2 cellular contexts compared by ENCODE assay signal in genomic region chrX:155857561-155857960, GRCh38.
TF ChIP-seq lines count a peak whose summit lies in the region.

No MANE protein-coding gene starts in this region.

TF ChIP-seq in IMR-90, 13 proteins besides CTCF, POLR2A, EP300 and RAD21 (continued from another document):
- TF ChIP-seq, protein P1, sequence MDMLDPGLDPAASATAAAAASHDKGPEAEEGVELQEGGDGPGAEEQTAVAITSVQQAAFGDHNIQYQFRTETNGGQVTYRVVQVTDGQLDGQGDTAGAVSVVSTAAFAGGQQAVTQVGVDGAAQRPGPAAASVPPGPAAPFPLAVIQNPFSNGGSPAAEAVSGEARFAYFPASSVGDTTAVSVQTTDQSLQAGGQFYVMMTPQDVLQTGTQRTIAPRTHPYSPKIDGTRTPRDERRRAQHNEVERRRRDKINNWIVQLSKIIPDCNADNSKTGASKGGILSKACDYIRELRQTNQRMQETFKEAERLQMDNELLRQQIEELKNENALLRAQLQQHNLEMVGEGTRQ (IDR thresholded peaks at IDR 0.05; ENCODE audit: low read depth, low read length) = no peak
- TF ChIP-seq MAZ (IDR thresholded peaks at IDR 0.05; ENCODE audit: borderline replicate concordance, low read depth, low read length) (no peak), CHD1 (IDR thresholded peaks at IDR 0.05; ENCODE audit: low read depth, low read length) (no peak), BHLHE40 (IDR thresholded peaks at IDR 0.05; ENCODE audit: low read depth, low read length) (no peak), MXI1 (IDR thresholded peaks at IDR 0.05; ENCODE audit: borderline replicate concordance, low read depth, low read length) (no peak), FOS (IDR thresholded peaks at IDR 0.05; ENCODE audit: low read depth, low read length) (no peak), RCOR1 (IDR thresholded peaks at IDR 0.05; ENCODE audit: insufficient replicate concordance, low read length) (no peak), RFX5 (IDR thresholded peaks at IDR 0.05; ENCODE audit: low read depth, low read length) (no peak)
- TF ChIP-seq, protein P2, sequence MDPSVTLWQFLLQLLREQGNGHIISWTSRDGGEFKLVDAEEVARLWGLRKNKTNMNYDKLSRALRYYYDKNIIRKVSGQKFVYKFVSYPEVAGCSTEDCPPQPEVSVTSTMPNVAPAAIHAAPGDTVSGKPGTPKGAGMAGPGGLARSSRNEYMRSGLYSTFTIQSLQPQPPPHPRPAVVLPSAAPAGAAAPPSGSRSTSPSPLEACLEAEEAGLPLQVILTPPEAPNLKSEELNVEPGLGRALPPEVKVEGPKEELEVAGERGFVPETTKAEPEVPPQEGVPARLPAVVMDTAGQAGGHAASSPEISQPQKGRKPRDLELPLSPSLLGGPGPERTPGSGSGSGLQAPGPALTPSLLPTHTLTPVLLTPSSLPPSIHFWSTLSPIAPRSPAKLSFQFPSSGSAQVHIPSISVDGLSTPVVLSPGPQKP (IDR thresholded peaks at IDR 0.05; ENCODE audit: borderline replicate concordance, low read depth, low read length) = no peak

TF ChIP-seq in liver, 16 proteins besides CTCF, POLR2A, EP300 and RAD21 (continued from another document):
- TF ChIP-seq, protein P3, sequence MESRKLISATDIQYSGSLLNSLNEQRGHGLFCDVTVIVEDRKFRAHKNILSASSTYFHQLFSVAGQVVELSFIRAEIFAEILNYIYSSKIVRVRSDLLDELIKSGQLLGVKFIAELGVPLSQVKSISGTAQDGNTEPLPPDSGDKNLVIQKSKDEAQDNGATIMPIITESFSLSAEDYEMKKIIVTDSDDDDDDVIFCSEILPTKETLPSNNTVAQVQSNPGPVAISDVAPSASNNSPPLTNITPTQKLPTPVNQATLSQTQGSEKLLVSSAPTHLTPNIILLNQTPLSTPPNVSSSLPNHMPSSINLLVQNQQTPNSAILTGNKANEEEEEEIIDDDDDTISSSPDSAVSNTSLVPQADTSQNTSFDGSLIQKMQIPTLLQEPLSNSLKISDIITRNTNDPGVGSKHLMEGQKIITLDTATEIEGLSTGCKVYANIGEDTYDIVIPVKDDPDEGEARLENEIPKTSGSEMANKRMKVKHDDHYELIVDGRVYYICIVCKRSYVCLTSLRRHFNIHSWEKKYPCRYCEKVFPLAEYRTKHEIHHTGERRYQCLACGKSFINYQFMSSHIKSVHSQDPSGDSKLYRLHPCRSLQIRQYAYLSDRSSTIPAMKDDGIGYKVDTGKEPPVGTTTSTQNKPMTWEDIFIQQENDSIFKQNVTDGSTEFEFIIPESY (IDR thresholded peaks at IDR 0.05) = no peak
- peak in 1 of 2 donors; percentile 12 for TF ChIP-seq HNF4A (conservative IDR thresholded peaks at IDR 0.05)
- no peak for TF ChIP-seq FOXA1 (IDR thresholded peaks at IDR 0.05)
